Comparison of ENCODE assay signal across 21 cellular contexts in genomic region chr1:36092798-36093185, GRCh38. TPM values are rescaled to one million over a fixed set of nuclear protein-coding genes. Genes with fewer than 3 reads are reported as not detected.
DNase-seq lines count a peak whose midpoint lies in the region; ATAC-seq and TF ChIP-seq lines count a peak whose summit lies in the region.
"Had no signal": no experiment of that assay in that cellular context is flagged by ENCODE, and none has a peak within 500 bp of the region (broad histone marks: within the 10 kb centered on the region; RNA-seq: fewer than 3 reads in every experiment).

No MANE protein-coding gene starts in this region.

- H3K27ac ChIP-seq in adrenal gland (peak overlapping the region in 4 of 5 donors; percentile 28 to 82 (median 75)), layer of hippocampus (ENCODE audit: low read depth, low read length) (peak overlapping the region; percentile 95), substantia nigra (ENCODE audit: low read depth, low read length, poor library complexity, severe bottlenecking) (peak overlapping the region; percentile 93)

- H3K4me3 Mint-ChIP-seq in Calu3 (ENCODE audit: low read depth, unreplicated experiment): no peak overlapping the region
- H3K4me3 Mint-ChIP-seq: CD8-positive, alpha-beta T cell had no signal

- CTCF ChIA-PET in Calu3 (lab: Charles Lee): no interaction called here

- TF ChIP-seq POLR2A in adrenal gland (IDR thresholded peaks at IDR 0.05): no peak

- intact Hi-C loops in adrenal gland (cut with DNase I) (loop anchor here (10.0 kb wide), 3 partner anchors 92 to 322 kb away; no protein-coding TSS in a partner anchor), Calu3 (cut with micrococcal nuclease; ENCODE audit: unreplicated experiment) (no loop called here)

- no peaks in the 10 kb centered on the region for H3K9me3 ChIP-seq in adrenal gland (replicated peaks in 1 of 3)
- H3K9me3 ChIP-seq: BE2C had no signal

- peak; percentile 32 for DNase-seq in activated CD8-positive, alpha-beta memory T cell treated with anti-CD3 and anti-CD28 coated beads for 24 hours
- DNase-seq in activated CD8-positive, alpha-beta memory T cell treated with anti-CD3 and anti-CD28 coated beads, Interleukin-2, amount 50 U/mL, for 4 hours: no peak
- DNase-seq in adrenal gland (peak in 1 of 7 donors; percentile 23), substantia nigra (lab: John Stamatoyannopoulos, UW) (no peak), NCI-H1930 (lab: John Stamatoyannopoulos, UW) (no peak), Calu3 (no peak)
- DNase-seq: 8988T; BE2C; CD8-positive, alpha-beta T cell; DND-41; HCEC 1CT; IMR-90; MM.1S; NCI-H1092 treated with DMSO at 0.1 percent for 48 hours; NCI-H2107; NCI-H2227 treated with DMSO at 0.1 percent for 48 hours; NCI-H524 treated with DMSO at 0.1 percent for 48 hours; SHP77 had no signal

- H3K4me1 Mint-ChIP-seq in Calu3 (ENCODE audit: low read depth, unreplicated experiment): peaks cover 9% of the 10 kb centered on the region

- H3K27me3 Mint-ChIP-seq in Calu3 (ENCODE audit: unreplicated experiment): no peaks in the 10 kb centered on the region

- no TSS peak for BruUV-seq in Calu3 (replicated peaks; lab: Mats Ljungman, UMichigan)

- H3K36me3 ChIP-seq in adrenal gland (replicated peaks in 1 of 2): peaks cover 0 to 58% of the 10 kb centered on the region in 2 donors

- H3K27ac Mint-ChIP-seq in Calu3 (ENCODE audit: unreplicated experiment): no peak overlapping the region
- H3K27ac Mint-ChIP-seq: CD8-positive, alpha-beta T cell had no signal

- TF ChIP-seq CTCF in adrenal gland (IDR thresholded peaks at IDR 0.05): no peak
- no peak for TF ChIP-seq CTCF in Calu3 (IDR thresholded peaks at IDR 0.05; ENCODE audit: unreplicated experiment)

- no peaks in the 10 kb centered on the region for H3K9me3 Mint-ChIP-seq in Calu3 (ENCODE audit: low read depth, unreplicated experiment)
- H3K9me3 Mint-ChIP-seq: CD8-positive, alpha-beta T cell had no signal

- H3K4me1 ChIP-seq in adrenal gland (replicated peaks in 1 of 2): peaks cover 33 to 62% of the 10 kb centered on the region in 2 donors

- no peak overlapping the region for H3K4me3 ChIP-seq in adrenal gland

- ATAC-seq in GM19397 (IDR thresholded peaks at IDR 0.05; ENCODE audit: unreplicated experiment): no peak
- ATAC-seq: CD8-positive, alpha-beta T cell had no signal

- H3K36me3 Mint-ChIP-seq in Calu3 (ENCODE audit: insufficient read depth, unreplicated experiment): peaks cover 37% of the 10 kb centered on the region

- WGBS in adrenal gland, 4 donors: 89 to 93% (median 90%) methylated on average over 6 to 9 of the region's 9 CpGs

- H3K27me3 ChIP-seq in adrenal gland (no peaks in the 10 kb centered on the region), layer of hippocampus (ENCODE audit: control insufficient read depth, insufficient read depth, low read length) (no peaks in the 10 kb centered on the region)
- H3K27me3 ChIP-seq: BE2C had no signal

RNA-seq across cellular contexts. Expression of gene ADPRS, which starts 4.1 kb away (rescaled TPM):
- 10 to 100 TPM; 43.3 to 84.5 (median 54.8) TPM for total RNA-seq in adrenal gland
- polyA plus RNA-seq in adrenal gland: 10 to 100 TPM; 40.1 to 42.3 (median 40.7) TPM
- 26.5 and 32.8 TPM in 2 replicates for total RNA-seq in Calu3 (2022)

RNA-seq across cellular contexts. Expression of gene TEKT2, which starts 8.9 kb away (rescaled TPM):
- total RNA-seq in adrenal gland (1 to 10 TPM in 1 of 8 donors, under 1 TPM in 3, not detected in 4; 0.18 to 1.2 (median 0.72) TPM), Calu3 (2022) (0.31 TPM in 1 of 2 replicates, not detected in the other)
- polyA plus RNA-seq in adrenal gland: 1 to 10 TPM in 2 of 3 donors, under 1 TPM in 1; 0.40 to 4.0 (median 1.4) TPM
- total RNA-seq: HT1080 had no signal
- polyA plus RNA-seq: IMR-90 had no signal

RNA-seq across cellular contexts. Expression of gene COL8A2, which starts 32.2 kb away (rescaled TPM):
- 1 to 10 TPM in 6 of 8 donors, under 1 TPM in 2; 0.74 to 6.6 (median 2.8) TPM for total RNA-seq in adrenal gland
- 1 to 10 TPM in 2 of 3 donors, under 1 TPM in 1; 0.66 to 2.3 (median 1.2) TPM for polyA plus RNA-seq in adrenal gland
- 0.07 TPM in 1 of 2 replicates, not detected in the other for total RNA-seq in Calu3 (2022)

RNA-seq across cellular contexts. Expression of gene TRAPPC3, which starts 56.5 kb away (rescaled TPM):
- total RNA-seq in adrenal gland (100 to 1,000 TPM in 6 of 8 donors, 10 to 100 TPM in 2; 74.6 to 182 (median 133) TPM), Calu3 (2022) (70.3 and 71.5 TPM in 2 replicates)
- polyA plus RNA-seq in adrenal gland: 100 to 1,000 TPM in 1 of 3 donors, 10 to 100 TPM in 2; 54.0 to 106 (median 65.1) TPM
